8 cellular contexts compared by ENCODE assay signal in the genomic region with DNA sequence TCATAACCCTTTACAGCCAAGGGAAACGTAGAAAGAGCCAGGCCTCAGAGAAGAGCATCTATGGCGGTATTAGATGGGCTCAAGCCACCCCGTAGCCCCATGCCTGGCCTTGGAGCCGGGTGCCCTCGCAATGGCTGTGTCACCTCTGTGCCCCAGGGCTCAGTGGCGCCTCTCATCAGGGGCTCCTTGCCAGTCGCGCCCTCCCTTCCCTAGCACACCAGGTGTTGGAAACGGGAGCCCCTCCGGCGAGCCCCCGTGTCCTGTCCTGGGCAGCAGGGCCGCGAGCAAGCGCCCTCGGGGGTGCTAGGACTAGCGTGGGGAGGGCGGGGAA. TPM values are rescaled to one million over a fixed set of nuclear protein-coding genes. Genes with fewer than 3 reads are reported as not detected.
DNase-seq lines count a peak whose midpoint lies in the region; ATAC-seq and TF ChIP-seq lines count a peak whose summit lies in the region.

No MANE protein-coding gene starts in this region.

- H3K4me3 ChIP-seq in HL-60 (replicated peaks; ENCODE audit: insufficient read depth, low read length) (peak overlapping the region; percentile 96), coronary artery (peak overlapping the region; percentile 91)

- H3K4me3 Mint-ChIP-seq in CD4-positive, alpha-beta T cell, result peak overlapping the region; percentile 94
- H3K4me3 Mint-ChIP-seq in naive B cell, result peak overlapping the region; percentile 85 to 99 (median 98)

- intact Hi-C loops in CD4-positive, alpha-beta T cell (cut with DNase I, micrococcal nuclease), result loop anchor here (5.0 kb wide), 2 partner anchors 190 to 265 kb away; partner anchors contain the start of gene ZNF551 (in 1 of the 2)

- no peak for TF ChIP-seq CTCF in CD4-positive, alpha-beta T cell (IDR thresholded peaks at IDR 0.05)
- no peak for TF ChIP-seq CTCF in HL-60 (IDR thresholded peaks at IDR 0.05; ENCODE audit: insufficient read depth, low read length)
- TF ChIP-seq CTCF in coronary artery (IDR thresholded peaks at IDR 0.05), result no peak

- H3K27ac Mint-ChIP-seq in CD4-positive, alpha-beta T cell, result peak overlapping the region; percentile 88
- H3K27ac Mint-ChIP-seq in naive B cell, result peak overlapping the region in 5 of 6 donors; percentile 44 to 96 (median 86)

- peak overlapping the region; percentile 61 for H3K27ac ChIP-seq in CD4-positive, alpha-beta T cell (ENCODE audit: low read depth, low read length)
- peak overlapping the region; percentile 76 for H3K27ac ChIP-seq in HL-60 (replicated peaks)
- peak overlapping the region; percentile 57 to 85 for H3K27ac ChIP-seq in coronary artery

- H3K36me3 Mint-ChIP-seq in CD4-positive, alpha-beta T cell (ENCODE audit: low read depth), result peaks cover 67% of the 10 kb centered on the region
- H3K36me3 Mint-ChIP-seq in naive B cell, result peaks cover 18 to 26% of the 10 kb centered on the region in 2 donors

- no peaks in the 10 kb centered on the region for H3K27me3 Mint-ChIP-seq in CD4-positive, alpha-beta T cell
- H3K27me3 Mint-ChIP-seq in naive B cell, result peaks cover 0 to 7% (median 6%) of the 10 kb centered on the region in 3 donors

- H3K27me3 ChIP-seq in CD4-positive, alpha-beta T cell (ENCODE audit: control insufficient read depth, insufficient read depth, low read length), result no peaks in the 10 kb centered on the region
- H3K27me3 ChIP-seq in HL-60 (ENCODE audit: insufficient read depth, poor library complexity, severe bottlenecking), result no peaks in the 10 kb centered on the region

- CTCF ChIA-PET in CD4-positive, alpha-beta T cell (lab: Charles Lee), result no interaction called here

- POLR2A ChIA-PET in CD4-positive, alpha-beta T cell (lab: Charles Lee), result no interaction called here

- peaks cover 21% of the 10 kb centered on the region for H3K4me1 Mint-ChIP-seq in CD4-positive, alpha-beta T cell (ENCODE audit: low read depth)
- peaks cover 27 to 51% (median 44%) of the 10 kb centered on the region in 3 donors for H3K4me1 Mint-ChIP-seq in naive B cell

- H3K9me3 Mint-ChIP-seq in CD4-positive, alpha-beta T cell, result peaks cover 20% of the 10 kb centered on the region
- peaks cover 3 to 43% (median 20%) of the 10 kb centered on the region in 7 donors for H3K9me3 Mint-ChIP-seq in naive B cell

- DNase-seq in CD4-positive, alpha-beta T cell, result peak in 1 of 10 experiments; percentile 6
- DNase-seq in HL-60 (ENCODE audit: low read depth in 1 of 2, low spot score in 1 of 2) (no peak), coronary artery (ENCODE audit: low spot score) (no peak), naive B cell (no peak), DMS114 treated with DMSO at 0.1 percent for 48 hours (lab: John Stamatoyannopoulos, UW; ENCODE audit: unreplicated experiment) (no peak)
- DNase-seq in NK-92 treated with Interleukin-12 subunit alpha and Interleukin-12 subunit beta, amount 100 ng/mL, for 24 hours (lab: John Stamatoyannopoulos, UW), result no peak

- H3K9me3 ChIP-seq in CD4-positive, alpha-beta T cell (ENCODE audit: control insufficient read depth, low read length), result peaks cover 46% of the 10 kb centered on the region

- peak; percentile 18 for ATAC-seq in CD4-positive, alpha-beta T cell (ENCODE audit: poor library complexity)
- ATAC-seq in naive B cell (ENCODE audit: low read depth in 2 of 2) (peak; percentile 1 to 4), GM18520 (IDR thresholded peaks at IDR 0.05; ENCODE audit: unreplicated experiment) (no peak), GM19463 (IDR thresholded peaks at IDR 0.05; ENCODE audit: unreplicated experiment) (no peak)

RNA-seq across cellular contexts. Expression of gene ZNF256, which starts 0.5 kb away (rescaled TPM):
- 10 to 100 TPM; 15.2 TPM for total RNA-seq in CD4-positive, alpha-beta T cell
- polyA plus RNA-seq in naive B cell (ENCODE audit: low read depth in 6 of 6), result 10 to 100 TPM in 5 of 6 donors, 1 to 10 TPM in 1; 9.1 to 20.6 (median 13.9) TPM

RNA-seq across cellular contexts. Expression of gene ZNF418, which starts 11.9 kb away (rescaled TPM):
- 1 to 10 TPM; 3.5 to 4.4 TPM for total RNA-seq in CD4-positive, alpha-beta T cell
- 10 to 100 TPM in 4 of 6 donors, 1 to 10 TPM in 2; 7.9 to 23.3 (median 12.2) TPM for polyA plus RNA-seq in naive B cell (ENCODE audit: low read depth in 6 of 6)

RNA-seq across cellular contexts. Expression of gene C19orf18, which starts 27.3 kb away (rescaled TPM):
- total RNA-seq in CD4-positive, alpha-beta T cell, result under 1 TPM; 0.36 to 0.88 TPM
- under 1 TPM in 4 of 6 donors, not detected in 2; 0.41 to 0.89 (median 0.57) TPM for polyA plus RNA-seq in naive B cell (ENCODE audit: low read depth in 6 of 6)

RNA-seq across cellular contexts. Expression of gene ZNF417, which starts 30.7 kb away (rescaled TPM):
- 10 to 100 TPM; 26.2 to 31.6 TPM for total RNA-seq in CD4-positive, alpha-beta T cell
- polyA plus RNA-seq in naive B cell (ENCODE audit: low read depth in 6 of 6), result 1 to 10 TPM in 5 of 6 donors, under 1 TPM in 1; 0.80 to 6.4 (median 2.1) TPM

RNA-seq across cellular contexts. Expression of gene ZNF606, which starts 55.6 kb away (rescaled TPM):
- total RNA-seq in CD4-positive, alpha-beta T cell, result 10 to 100 TPM; 11.1 to 13.6 TPM
- 10 to 100 TPM in 3 of 6 donors, 1 to 10 TPM in 3; 6.1 to 16.0 (median 9.3) TPM for polyA plus RNA-seq in naive B cell (ENCODE audit: low read depth in 6 of 6)

Comparison
In these comparisons a context has a peak if more than half of its experiments do, and no peak if none do; other contexts are left out.
1. ATAC-seq: peak in CD4-positive, alpha-beta T cell (single experiment) and naive B cell (2 of 2); none in GM18520 (single experiment) and GM19463 (single experiment).
2. Peak in every context shown above with its lines, with median percentiles within 50 percentile points of each other: H3K27ac ChIP-seq.